In the genomic region with DNA sequence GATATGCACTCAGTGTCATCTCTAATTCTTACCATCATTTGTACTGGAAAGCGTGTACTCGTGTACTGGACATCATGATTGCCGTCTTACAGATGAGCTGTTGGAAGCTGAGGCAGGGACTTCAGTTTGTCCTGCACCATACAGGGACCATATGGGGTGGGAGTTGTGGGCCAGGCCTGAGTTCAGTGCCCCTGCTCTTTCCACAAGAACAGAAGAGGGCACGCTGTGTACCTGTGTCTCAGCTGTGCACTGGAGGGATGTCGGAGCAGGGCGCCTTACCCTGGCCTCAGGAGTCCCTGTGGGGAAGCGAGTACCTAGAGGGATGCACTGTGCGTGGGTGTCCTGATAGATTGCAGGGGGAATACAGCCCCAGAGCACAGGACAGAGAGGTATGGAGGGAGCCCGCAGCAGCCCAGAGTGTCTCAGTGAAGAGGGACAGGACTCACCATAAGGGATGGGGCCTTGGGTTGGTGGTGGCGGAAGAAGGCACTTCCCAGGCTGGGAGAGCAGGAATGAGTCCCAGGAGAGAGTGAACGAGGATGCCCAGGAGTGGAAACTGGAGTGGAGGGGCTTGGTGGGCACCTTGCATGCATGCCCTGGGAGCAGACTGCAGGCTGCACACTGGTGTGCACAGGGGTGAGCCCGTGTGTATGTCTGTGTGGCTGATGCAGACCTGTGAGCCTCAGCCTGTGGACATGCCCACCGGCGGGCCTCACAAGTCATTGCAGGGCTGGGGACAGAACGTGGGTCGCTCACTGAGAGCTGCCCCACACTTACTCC, we compare ENCODE assay signal across 18 cellular contexts.
A peak's percentile ranks its signal among the peaks of the same experiment; 100 is the strongest.
DNase-seq lines count a peak whose midpoint lies in the region; ATAC-seq, FAIRE-seq and TF ChIP-seq lines count a peak whose summit lies in the region.
"Had no signal": no experiment of that assay in that cellular context is flagged by ENCODE, and none has a peak within 500 bp of the region (broad histone marks: within the 10 kb centered on the region; RNA-seq: fewer than 3 reads in every experiment).

No MANE protein-coding gene starts in this region.

- no peaks in the 10 kb centered on the region for H3F3A ChIP-seq in GM23338 (replicated peaks; ENCODE audit: low read depth)

- peaks cover 10% of the 10 kb centered on the region; the same call in 1 of the 3 replicates for H3K36me3 Mint-ChIP-seq in GM23338 (ENCODE audit: low read depth)
- peaks cover 13% of the 10 kb centered on the region for H3K36me3 Mint-ChIP-seq in stimulated activated effector memory CD8-positive, alpha-beta T cell treated with anti-CD3 and anti-CD28 coated beads, Interleukin-12 subunit alpha, Interleukin-12 subunit beta, amount 100 ng/mL, for 72 hours

- H3K4me3 Mint-ChIP-seq in GM23338 = no peak overlapping the region
- no peak overlapping the region for H3K4me3 Mint-ChIP-seq in stimulated activated effector memory CD8-positive, alpha-beta T cell treated with anti-CD3 and anti-CD28 coated beads, Interleukin-12 subunit alpha, Interleukin-12 subunit beta, amount 100 ng/mL, for 72 hours

- H3K27ac ChIP-seq in GM23338 (ENCODE audit: low read depth) (no peak overlapping the region), lower lobe of right lung (no peak overlapping the region)
- H3K27ac ChIP-seq: body of pancreas, right lobe of liver, stomach, tibial nerve had no signal

- H4K20me1 ChIP-seq in GM23338 (replicated peaks; ENCODE audit: insufficient read depth) = 0 out of 2 replicates have a peak, but pooled peaks cover 4% of the 10 kb centered on the region

- H3K4me3 ChIP-seq in GM23338 (no peak overlapping the region), bronchial epithelial cell (ENCODE audit: low read depth, low read length) (no peak overlapping the region), lower lobe of right lung (no peak overlapping the region)
- H3K4me3 ChIP-seq: body of pancreas, right lobe of liver had no signal

- ATAC-seq in GM23338 (no peak), lower lobe of right lung (peak; percentile 8 to 31)
- ATAC-seq in stimulated activated effector memory CD8-positive, alpha-beta T cell treated with anti-CD3 and anti-CD28 coated beads, Interleukin-12 subunit alpha, Interleukin-12 subunit beta, amount 100 ng/mL, for 72 hours = no peak
- ATAC-seq: body of pancreas had no signal

- H3K9me2 ChIP-seq in GM23338 (ENCODE audit: insufficient read depth) = no peaks in the 10 kb centered on the region

- no peaks in the 10 kb centered on the region for H3K9me3 ChIP-seq in lower lobe of right lung
- H3K9me3 ChIP-seq: body of pancreas, right lobe of liver, tibial nerve had no signal

- H3K27me3 ChIP-seq in GM23338 (ENCODE audit: insufficient read depth) = no peaks in the 10 kb centered on the region
- no peaks in the 10 kb centered on the region for H3K27me3 ChIP-seq in bronchial epithelial cell (ENCODE audit: control insufficient read depth, insufficient read depth, low read length)
- H3K27me3 ChIP-seq in lower lobe of right lung (ENCODE audit: low read depth) = no peaks in the 10 kb centered on the region
- H3K27me3 ChIP-seq: body of pancreas, right lobe of liver, stomach, tibial nerve had no signal

- H3K4me1 Mint-ChIP-seq in GM23338 = peaks cover 28% of the 10 kb centered on the region
- H3K4me1 Mint-ChIP-seq in stimulated activated effector memory CD8-positive, alpha-beta T cell treated with anti-CD3 and anti-CD28 coated beads, Interleukin-12 subunit alpha, Interleukin-12 subunit beta, amount 100 ng/mL, for 72 hours = peaks cover 81% of the 10 kb centered on the region

- H3K79me2 ChIP-seq in GM23338 (replicated peaks; ENCODE audit: insufficient read depth) = no peaks in the 10 kb centered on the region

- TF ChIP-seq CTCF in GM23338 (conservative IDR thresholded peaks at IDR 0.05; ENCODE audit: low read depth in 2 of 2) (no peak), bronchial epithelial cell (IDR thresholded peaks at IDR 0.05; ENCODE audit: insufficient read depth, low read length, severe bottlenecking) (no peak), lower lobe of right lung (IDR thresholded peaks at IDR 0.05) (no peak)

- peak overlapping the region; percentile 76; the same call in 1 of the 2 replicates for H3K27ac Mint-ChIP-seq in GM23338
- H3K27ac Mint-ChIP-seq in stimulated activated effector memory CD8-positive, alpha-beta T cell treated with anti-CD3 and anti-CD28 coated beads, Interleukin-12 subunit alpha, Interleukin-12 subunit beta, amount 100 ng/mL, for 72 hours = peak overlapping the region; percentile 71
- H3K27ac Mint-ChIP-seq: activated B cell treated with CpG ODN at 0.5 μM for 24 hours had no signal

- H2AFZ ChIP-seq in GM23338 = no peak overlapping the region

- no peak for DNase-seq in GM23338 (ENCODE audit: low spot score)
- DNase-seq in bronchial epithelial cell (ENCODE audit: low read depth) = no peak
- no peak for DNase-seq in lower lobe of right lung
- DNase-seq in stimulated activated effector memory CD8-positive, alpha-beta T cell treated with anti-CD3 and anti-CD28 coated beads, Interleukin-12 subunit alpha, Interleukin-12 subunit beta, amount 100 ng/mL, for 72 hours (ENCODE audit: low spot score in 2 of 2) = no peak
- no peak for DNase-seq in stimulated activated naive CD4-positive, alpha-beta T cell (lab: John Stamatoyannopoulos, UW)
- no peak for DNase-seq in activated gamma-delta T cell (lab: John Stamatoyannopoulos, UW)
- DNase-seq in midbrain (lab: John Stamatoyannopoulos, UW) = no peak
- DNase-seq: activated B cell treated with CpG ODN at 0.5 μM for 24 hours; activated CD4-positive, alpha-beta T cell treated with anti-CD3 and anti-CD28 coated beads, Interleukin-2, amount 50 U/mL, for 4 hours; activated CD8-positive, alpha-beta memory T cell treated with anti-CD3 and anti-CD28 coated beads, Interleukin-2, amount 50 U/mL, for 48 hours; activated effector memory CD4-positive, alpha-beta T cell treated with Interleukin-2 at 50 U/mL for 16 hours; body of pancreas; effector CD8-positive, alpha-beta T cell; NCI-H2081 treated with DMSO at 0.1 percent for 48 hours; right lobe of liver; stomach had no signal

- peaks cover 13% of the 10 kb centered on the region for H3K9me3 Mint-ChIP-seq in GM23338
- H3K9me3 Mint-ChIP-seq in stimulated activated effector memory CD8-positive, alpha-beta T cell treated with anti-CD3 and anti-CD28 coated beads, Interleukin-12 subunit alpha, Interleukin-12 subunit beta, amount 100 ng/mL, for 72 hours = no peaks in the 10 kb centered on the region
- H3K9me3 Mint-ChIP-seq: activated B cell treated with CpG ODN at 0.5 μM for 24 hours had no signal

- peaks cover 21% of the 10 kb centered on the region; the same call in 1 of the 2 replicates for H3K4me1 ChIP-seq in GM23338 (ENCODE audit: insufficient read depth)
- peaks cover 20% of the 10 kb centered on the region for H3K4me1 ChIP-seq in lower lobe of right lung
- H3K4me1 ChIP-seq: right lobe of liver had no signal

- FAIRE-seq in bronchial epithelial cell (lab: Jason Lieb, UNC) = peak; percentile 13

- peak overlapping the region; percentile 83; the same call in 1 of the 2 replicates for H3K4me2 ChIP-seq in GM23338

- H3K36me3 ChIP-seq in GM23338 (ENCODE audit: insufficient read depth) (no peaks in the 10 kb centered on the region), bronchial epithelial cell (ENCODE audit: control insufficient read depth, insufficient read depth, low read length) (no peaks in the 10 kb centered on the region), lower lobe of right lung (no peaks in the 10 kb centered on the region)
- H3K36me3 ChIP-seq: right lobe of liver, stomach, tibial nerve had no signal

- peaks cover 3% of the 10 kb centered on the region for H3K27me3 Mint-ChIP-seq in GM23338 (ENCODE audit: insufficient read depth, low read depth, poor library complexity)
- H3K27me3 Mint-ChIP-seq: activated B cell treated with CpG ODN at 0.5 μM for 24 hours; CD4-positive, alpha-beta memory T cell had no signal

- intact Hi-C loops in lower lobe of right lung (cut with DNase I) = no loop called here

TF ChIP-seq in GM23338, 12 proteins besides CTCF, POLR2A, EP300 and RAD21 (continues in another document):
- TF ChIP-seq CREB1 (CRISPR knock-in tag; IDR thresholded peaks at IDR 0.05; ENCODE audit: low read depth) (no peak), ZNF114 (CRISPR knock-in tag; IDR thresholded peaks at IDR 0.05) (no peak), STAT1 (IDR thresholded peaks at IDR 0.05; ENCODE audit: unreplicated experiment) (no peak), EZH2phosphoT487 (IDR thresholded peaks at IDR 0.05; ENCODE audit: unreplicated experiment) (no peak), ZNF331 (CRISPR knock-in tag; IDR thresholded peaks at IDR 0.05; ENCODE audit: low read depth) (no peak)

Comparison
In these comparisons a context has a peak if more than half of its experiments do, and no peak if none do; other contexts are left out.
1. ATAC-seq: peak in lower lobe of right lung (2 of 2); none in GM23338 (single experiment) and stimulated activated effector memory CD8-positive, alpha-beta T cell treated with anti-CD3 and anti-CD28 coated beads, Interleukin-12 subunit alpha, Interleukin-12 subunit beta, amount 100 ng/mL, for 72 hours (single experiment).